Comparison of ENCODE assay signal across 22 cellular contexts in the genomic region with DNA sequence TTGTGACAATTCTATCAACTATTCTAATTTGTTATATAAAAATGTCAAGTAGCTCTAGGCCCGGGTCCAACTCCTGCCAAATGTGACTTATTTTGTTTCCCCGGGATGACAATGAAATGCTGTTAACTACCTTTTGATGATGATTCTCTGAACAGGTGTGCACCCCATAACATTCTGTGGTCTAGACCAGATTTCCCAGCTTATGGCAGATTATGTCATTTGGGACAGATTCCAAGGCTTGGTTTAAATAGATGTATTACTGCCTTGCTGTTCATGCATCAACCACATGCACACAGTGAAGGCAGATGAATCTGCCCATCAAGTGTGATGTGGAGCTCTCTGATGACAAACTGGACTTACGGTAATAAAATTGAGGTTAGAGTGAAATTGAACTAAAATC.
DNase-seq lines count a peak whose midpoint lies in the region; ATAC-seq and TF ChIP-seq lines count a peak whose summit lies in the region.
"Had no signal": no experiment of that assay in that cellular context is flagged by ENCODE, and none has a peak within 500 bp of the region (broad histone marks: within the 10 kb centered on the region; RNA-seq: fewer than 3 reads in every experiment).

No MANE protein-coding gene starts in this region.

- TF ChIP-seq CTCF in omental fat pad (IDR thresholded peaks at IDR 0.05), result no peak

- DNase-seq in D341Med (ENCODE audit: low spot score) (peak; percentile 39), NCI-H1105 (lab: John Stamatoyannopoulos, UW) (peak; percentile 43), NCI-H774 (lab: John Stamatoyannopoulos, UW) (peak; percentile 45), myocyte (ENCODE audit: low read depth) (peak; percentile 35), NCI-H526 (lab: John Stamatoyannopoulos, UW) (no peak), NCI-H226 (no peak), omental fat pad (ENCODE audit: low spot score) (no peak)
- DNase-seq: CD4-positive, CD25-positive, alpha-beta regulatory T cell; GOT3; IMR-90; KG1; MM.1S; NCI-H1048; NCI-H1436; NCI-H187; NCI-H2081 treated with DMSO at 0.1 percent for 48 hours; NCI-H2227 treated with DMSO at 0.1 percent for 48 hours; NCI-H510A; PC-9; T-helper 2 cell had no signal

- ATAC-seq in omental fat pad (ENCODE audit: low FRiP score) (no peak), GM21576 (IDR thresholded peaks at IDR 0.05; ENCODE audit: unreplicated experiment) (no peak)
- ATAC-seq: Right ventricle myocardium inferior had no signal

Comparison
In these comparisons a context has a peak if more than half of its experiments do, and no peak if none do; other contexts are left out.
1. DNase-seq: peak in D341Med (single experiment), NCI-H1105 (single experiment), NCI-H774 (single experiment) and myocyte (single experiment); none in NCI-H526 (0 of 2), NCI-H226 (single experiment) and omental fat pad (single experiment).